Comparison of ENCODE assay signal across 1 cellular context in the genomic region with DNA sequence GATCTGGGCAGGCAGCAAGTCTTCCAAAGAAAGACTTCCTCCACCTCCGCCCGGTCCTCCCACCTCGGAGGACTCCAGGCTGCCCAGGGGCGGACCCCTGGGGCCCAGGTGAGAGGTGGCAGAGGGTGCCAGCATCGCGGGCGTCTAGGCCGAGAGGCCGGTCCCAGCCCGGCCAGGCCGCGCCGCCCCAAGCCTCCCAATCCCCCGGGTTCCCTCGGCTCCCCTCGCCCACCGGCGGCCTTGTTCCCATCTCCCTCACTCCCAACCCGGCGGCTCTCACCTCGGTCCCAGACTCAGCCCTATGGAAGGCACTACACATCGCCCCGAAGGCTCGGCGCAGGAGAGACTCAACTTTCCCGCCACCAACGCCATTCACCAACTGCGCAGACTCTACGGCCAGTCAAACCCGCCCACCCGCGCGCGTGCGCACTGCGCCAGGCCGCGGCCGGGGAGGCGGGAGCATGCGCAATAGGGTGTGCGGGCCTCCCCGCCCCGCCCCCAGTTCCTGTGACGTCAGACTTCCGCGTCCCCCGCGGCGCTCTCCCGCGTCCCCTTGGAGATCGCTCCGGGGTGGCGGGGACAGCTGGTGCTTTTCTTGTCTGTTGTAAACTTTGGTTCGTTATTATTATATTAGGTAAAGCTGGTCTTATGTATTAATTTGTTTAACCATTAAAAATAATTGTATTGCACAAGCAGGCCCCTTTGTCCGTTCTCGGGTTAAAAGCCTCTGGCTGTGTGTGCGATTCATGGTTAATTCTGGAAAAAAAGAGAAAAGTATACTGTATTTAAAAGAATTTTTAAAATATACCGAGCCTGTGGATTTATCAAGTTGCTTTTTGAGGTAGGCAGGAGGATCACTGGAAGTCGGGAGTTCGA.
TF ChIP-seq lines count a peak whose summit lies in the region.

A gene (minus strand): TSS at position 381 of the 876 bp plus-strand sequence. CDS start 62 bp downstream, at position 319.

TF ChIP-seq in GM23338, 12 proteins besides CTCF, POLR2A, EP300 and RAD21:
- TF ChIP-seq, protein P1, sequence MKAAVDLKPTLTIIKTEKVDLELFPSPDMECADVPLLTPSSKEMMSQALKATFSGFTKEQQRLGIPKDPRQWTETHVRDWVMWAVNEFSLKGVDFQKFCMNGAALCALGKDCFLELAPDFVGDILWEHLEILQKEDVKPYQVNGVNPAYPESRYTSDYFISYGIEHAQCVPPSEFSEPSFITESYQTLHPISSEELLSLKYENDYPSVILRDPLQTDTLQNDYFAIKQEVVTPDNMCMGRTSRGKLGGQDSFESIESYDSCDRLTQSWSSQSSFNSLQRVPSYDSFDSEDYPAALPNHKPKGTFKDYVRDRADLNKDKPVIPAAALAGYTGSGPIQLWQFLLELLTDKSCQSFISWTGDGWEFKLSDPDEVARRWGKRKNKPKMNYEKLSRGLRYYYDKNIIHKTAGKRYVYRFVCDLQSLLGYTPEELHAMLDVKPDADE (IDR thresholded peaks at IDR 0.05) = peak; percentile 29; the same call in 1 of the 2 replicates
- peak; percentile 98 for TF ChIP-seq CREB1 (CRISPR knock-in tag; IDR thresholded peaks at IDR 0.05; ENCODE audit: low read depth)
- no peak for TF ChIP-seq STAT1 (IDR thresholded peaks at IDR 0.05; ENCODE audit: unreplicated experiment)
- peak; percentile 95 for TF ChIP-seq POLR2AphosphoS5 (IDR thresholded peaks at IDR 0.05; ENCODE audit: low read depth)
